Comparison of ENCODE assay signal across 8 cellular contexts in genomic region chr5:119452373-119453044, GRCh38. TPM values are rescaled to one million over a fixed set of nuclear protein-coding genes. Genes with fewer than 3 reads are reported as not detected.
A peak's percentile ranks its signal among the peaks of the same experiment; 100 is the strongest.
DNase-seq lines count a peak whose midpoint lies in the region; ATAC-seq and TF ChIP-seq lines count a peak whose summit lies in the region.

HSD17B4 (plus strand) TSS chr5:119452497; CDS start chr5:119452576, 79 bp downstream.

- H3K36me3 ChIP-seq in CD4-positive, CD25-positive, alpha-beta regulatory T cell (ENCODE audit: control insufficient read depth, insufficient read depth, low read length), result no peaks in the 10 kb centered on the region
- H3K36me3 ChIP-seq in ectodermal cell (ENCODE audit: control insufficient read depth, insufficient read depth, low read length), result no peaks in the 10 kb centered on the region
- H3K36me3 ChIP-seq in lower lobe of right lung, result peaks cover 7% of the 10 kb centered on the region

- peaks cover 0 to 1% (median 0%) of the 10 kb centered on the region in 7 donors for H3K9me3 Mint-ChIP-seq in CD4-positive, CD25-positive, alpha-beta regulatory T cell
- H3K9me3 Mint-ChIP-seq in activated CD8-positive, alpha-beta T cell treated with anti-CD3 and anti-CD28 coated beads for 36 hours, result peaks cover 4% of the 10 kb centered on the region

- peak within 1 kb of the TSS; percentile 92 to 99 (median 94) for H3K4me3 Mint-ChIP-seq in CD4-positive, CD25-positive, alpha-beta regulatory T cell
- H3K4me3 Mint-ChIP-seq in activated CD8-positive, alpha-beta T cell treated with anti-CD3 and anti-CD28 coated beads for 36 hours, result peak within 1 kb of the TSS; percentile 85

- H3K27ac ChIP-seq in CD4-positive, CD25-positive, alpha-beta regulatory T cell (ENCODE audit: insufficient read depth, low read length, poor library complexity, severe bottlenecking), result peak within 1 kb of the TSS; percentile 66
- peak within 1 kb of the TSS; percentile 83 for H3K27ac ChIP-seq in ectodermal cell (ENCODE audit: insufficient read depth, low read depth, low read length, poor library complexity, severe bottlenecking)
- peak within 1 kb of the TSS; percentile 94 for H3K27ac ChIP-seq in lower lobe of right lung

- DNase-seq in CD4-positive, CD25-positive, alpha-beta regulatory T cell, result peak; percentile 68 to 92 (median 85)
- DNase-seq in NCI-H82 treated with DMSO at 0.1 percent for 48 hours (lab: John Stamatoyannopoulos, UW; ENCODE audit: unreplicated experiment) (peak; percentile 52), lower lobe of right lung (peak; percentile 96)
- DNase-seq in activated CD8-positive, alpha-beta T cell treated with anti-CD3 and anti-CD28 coated beads for 36 hours, result peak; percentile 91
- DNase-seq in stimulated activated CD4-positive, alpha-beta T cell treated with anti-CD3 and anti-CD28 coated beads, TNF-alpha, amount 100 ng/mL, for 24 hours (ENCODE audit: low read depth in 3 of 3), result peak; percentile 60 to 85 (median 66)

- H3K4me1 Mint-ChIP-seq in CD4-positive, CD25-positive, alpha-beta regulatory T cell, result peaks cover 5 to 28% (median 16%) of the 10 kb centered on the region in 4 donors
- peaks cover 21% of the 10 kb centered on the region for H3K4me1 Mint-ChIP-seq in activated CD8-positive, alpha-beta T cell treated with anti-CD3 and anti-CD28 coated beads for 36 hours (ENCODE audit: low read depth)

- H3K9me3 ChIP-seq in CD4-positive, CD25-positive, alpha-beta regulatory T cell (ENCODE audit: control insufficient read depth in 2 of 2, low read length in 2 of 2), result no peaks in the 10 kb centered on the region
- H3K9me3 ChIP-seq in ectodermal cell (ENCODE audit: control insufficient read depth, low read length), result peaks cover 3% of the 10 kb centered on the region
- no peaks in the 10 kb centered on the region for H3K9me3 ChIP-seq in lower lobe of right lung

- peak within 1 kb of the TSS; percentile 87 to 93 (median 92) for H3K27ac Mint-ChIP-seq in CD4-positive, CD25-positive, alpha-beta regulatory T cell
- peak within 1 kb of the TSS; percentile 83 for H3K27ac Mint-ChIP-seq in activated CD8-positive, alpha-beta T cell treated with anti-CD3 and anti-CD28 coated beads for 36 hours

- H3K4me1 ChIP-seq in CD4-positive, CD25-positive, alpha-beta regulatory T cell (ENCODE audit: control insufficient read depth, insufficient read depth, low read length, poor library complexity, severe bottlenecking), result peaks cover 19% of the 10 kb centered on the region
- H3K4me1 ChIP-seq in ectodermal cell (ENCODE audit: control insufficient read depth, insufficient read depth, low read length), result peaks cover 4% of the 10 kb centered on the region
- H3K4me1 ChIP-seq in lower lobe of right lung, result peaks cover 18% of the 10 kb centered on the region

- TF ChIP-seq CTCF in activated CD8-positive, alpha-beta T cell treated with anti-CD3 and anti-CD28 coated beads for 36 hours (IDR thresholded peaks at IDR 0.05), result no peak
- TF ChIP-seq CTCF in lower lobe of right lung (IDR thresholded peaks at IDR 0.05), result no peak

- no peaks in the 10 kb centered on the region for H3K27me3 ChIP-seq in CD4-positive, CD25-positive, alpha-beta regulatory T cell (ENCODE audit: control insufficient read depth, insufficient read depth, low read length)
- H3K27me3 ChIP-seq in ectodermal cell (ENCODE audit: control insufficient read depth, insufficient read depth, low read length, poor library complexity, severe bottlenecking), result no peaks in the 10 kb centered on the region
- no peaks in the 10 kb centered on the region for H3K27me3 ChIP-seq in lower lobe of right lung (ENCODE audit: low read depth)

- intact Hi-C loops in activated CD8-positive, alpha-beta T cell treated with anti-CD3 and anti-CD28 coated beads for 36 hours (cut with micrococcal nuclease), result no loop called here
- intact Hi-C loops in lower lobe of right lung (cut with DNase I), result no loop called here

- 0% methylated on average over 43 of the region's 43 CpGs for WGBS in ectodermal cell, 2 experiments

- POLR2A ChIA-PET in activated CD8-positive, alpha-beta T cell treated with anti-CD3 and anti-CD28 coated beads for 36 hours (lab: Charles Lee), result interaction anchor here (0.6 kb wide), 1 partner anchor 463 kb away, joined by 3 read pairs; no protein-coding TSS in a partner anchor

- peaks cover 42% of the 10 kb centered on the region for H3K27me3 Mint-ChIP-seq in CD4-positive, CD25-positive, alpha-beta regulatory T cell
- H3K27me3 Mint-ChIP-seq in activated CD8-positive, alpha-beta T cell treated with anti-CD3 and anti-CD28 coated beads for 36 hours, result no peaks in the 10 kb centered on the region

- peaks cover 7% of the 10 kb centered on the region for H3K36me3 Mint-ChIP-seq in CD4-positive, CD25-positive, alpha-beta regulatory T cell
- H3K36me3 Mint-ChIP-seq in activated CD8-positive, alpha-beta T cell treated with anti-CD3 and anti-CD28 coated beads for 36 hours (ENCODE audit: low read depth), result peaks cover 7% of the 10 kb centered on the region

- CTCF ChIA-PET in activated CD8-positive, alpha-beta T cell treated with anti-CD3 and anti-CD28 coated beads for 36 hours (lab: Charles Lee), result interaction anchor here (1.1 to 3.0 kb wide), 8 partner anchors 10 to 465 kb away, joined by 3 to 14 read pairs (median 6); partner anchors contain the start of gene DTWD2

- H3K4me3 ChIP-seq in CD4-positive, CD25-positive, alpha-beta regulatory T cell (ENCODE audit: low read depth, low read length), result peak within 1 kb of the TSS; percentile 84
- H3K4me3 ChIP-seq in ectodermal cell (ENCODE audit: insufficient read depth, low read depth, low read length) (peak within 1 kb of the TSS; percentile 70), lower lobe of right lung (peak within 1 kb of the TSS; percentile 73)

- peak; percentile 92 to 94 for ATAC-seq in CD4-positive, CD25-positive, alpha-beta regulatory T cell (ENCODE audit: low read depth in 2 of 2)
- peak; percentile 94 for ATAC-seq in GM19438 (IDR thresholded peaks at IDR 0.05; ENCODE audit: low read depth, unreplicated experiment)
- ATAC-seq in HG03575 (IDR thresholded peaks at IDR 0.05; ENCODE audit: extremely low read depth, insufficient number of reproducible peaks, low FRiP score, unreplicated experiment), result peak; percentile 89
- ATAC-seq in activated CD8-positive, alpha-beta T cell treated with anti-CD3 and anti-CD28 coated beads for 36 hours, result peak; percentile 96
- peak; percentile 94 to 95 for ATAC-seq in lower lobe of right lung

RNA-seq across cellular contexts. Expression of gene HSD17B4, which starts in this region (rescaled TPM):
- 31.5 TPM for total RNA-seq in CD4-positive, CD25-positive, alpha-beta regulatory T cell
- 10 to 100 TPM; 31.3 to 73.3 (median 41.0) TPM for polyA plus RNA-seq in CD4-positive, CD25-positive, alpha-beta regulatory T cell
- 100 to 1,000 TPM in 1 of 2 experiments, 10 to 100 TPM in 1; 94.3 to 111 TPM for total RNA-seq in activated CD8-positive, alpha-beta T cell treated with anti-CD3 and anti-CD28 coated beads for 36 hours
- 193 TPM for polyA plus RNA-seq in ectodermal cell (2013, experiment 1 of 4)
- 206 TPM for polyA plus RNA-seq in ectodermal cell (2013, experiment 2 of 4)
- 179 TPM for polyA plus RNA-seq in ectodermal cell (2013, experiment 3 of 4)
- polyA plus RNA-seq in ectodermal cell (2013, experiment 4 of 4), result 170 TPM
- 364 TPM for total RNA-seq in lower lobe of right lung

Comparison
In these comparisons a context has a peak if more than half of its experiments do, and no peak if none do; other contexts are left out.
1. Peak in every context shown above with its lines: DNase-seq, ATAC-seq, H3K4me3 ChIP-seq and H3K27ac ChIP-seq.